ENCODE assay signal across 8 cellular contexts in the genomic region with DNA sequence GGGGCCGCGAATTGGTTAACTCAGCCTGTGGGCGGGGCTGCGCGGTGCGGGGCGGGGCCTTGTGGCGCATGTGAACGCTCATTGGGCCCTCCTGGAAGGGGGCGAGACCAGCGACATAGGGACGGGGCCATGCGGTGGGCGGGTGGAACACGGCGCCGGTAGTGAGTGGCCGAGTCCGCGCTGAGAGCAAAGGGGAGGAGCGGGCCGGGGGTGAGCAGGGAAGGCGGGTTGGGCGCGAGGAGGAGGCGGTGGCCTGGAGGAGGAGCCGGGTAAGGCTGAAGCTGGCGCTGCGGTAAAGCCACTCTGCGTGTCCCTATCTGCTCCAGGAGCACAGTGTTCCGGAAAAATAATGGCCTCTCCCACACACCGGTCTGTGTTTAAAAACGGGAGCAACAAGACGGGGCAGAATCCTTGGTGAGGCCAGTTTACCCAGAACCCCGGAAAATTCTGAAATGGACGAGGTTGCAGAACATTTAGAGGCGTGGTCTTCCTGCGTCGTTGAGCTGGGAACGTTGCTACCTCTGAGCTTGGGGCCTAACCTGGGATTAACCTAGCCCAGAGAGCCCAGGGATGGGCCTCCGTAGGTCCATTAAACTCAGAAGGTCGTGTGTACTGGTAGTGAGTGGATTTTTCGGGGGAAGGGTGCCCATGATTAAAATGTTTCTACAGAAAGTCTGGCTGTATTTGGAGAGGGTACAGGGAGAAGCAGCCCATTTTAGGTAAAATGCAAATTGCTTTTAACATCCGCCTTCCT. TPM values are rescaled to one million over a fixed set of nuclear protein-coding genes. Genes with fewer than 3 reads are reported as not detected.
DNase-seq lines count a peak whose midpoint lies in the region; ATAC-seq and TF ChIP-seq lines count a peak whose summit lies in the region.

No MANE protein-coding gene starts in this region.

- CTCF ChIA-PET in activated CD4-positive, alpha-beta T cell treated with anti-CD3 and anti-CD28 coated beads, Interleukin-2, amount 10 ng/mL, durations not matched to agents 7 days and 5 days (lab: Charles Lee) = interaction anchor here (0.6 kb wide), 3 partner anchors 15 to 604 kb away, joined by 3 to 5 read pairs (median 3); no protein-coding TSS in a partner anchor

- H3K27ac ChIP-seq in left lung = peak overlapping the region; percentile 93 to 94

- H3K36me3 Mint-ChIP-seq in activated CD4-positive, alpha-beta T cell treated with anti-CD3 and anti-CD28 coated beads, Interleukin-2, amount 10 ng/mL, durations not matched to agents 7 days and 5 days (ENCODE audit: low read depth) = peaks cover 3% of the 10 kb centered on the region

- peaks cover 13 to 31% of the 10 kb centered on the region in 2 donors for H3K4me1 ChIP-seq in left lung

- peaks cover 34% of the 10 kb centered on the region for H3K4me1 Mint-ChIP-seq in activated CD4-positive, alpha-beta T cell treated with anti-CD3 and anti-CD28 coated beads, Interleukin-2, amount 10 ng/mL, durations not matched to agents 7 days and 5 days

- H3K27ac Mint-ChIP-seq in activated CD4-positive, alpha-beta T cell treated with anti-CD3 and anti-CD28 coated beads, Interleukin-2, amount 10 ng/mL, durations not matched to agents 7 days and 5 days = peak overlapping the region; percentile 96

- DNase-seq in C1 segment of cervical spinal cord (lab: John Stamatoyannopoulos, UW) = peak; percentile 95 to 100 (median 99)
- peak; percentile 83 for DNase-seq in NCI-H526 treated with DMSO at 0.1 percent for 48 hours (lab: John Stamatoyannopoulos, UW)
- peak; percentile 100 for DNase-seq in activated CD4-positive, alpha-beta T cell treated with anti-CD3 and anti-CD28 coated beads, Interleukin-2, amount 10 ng/mL, durations not matched to agents 7 days and 5 days
- DNase-seq in cortex of kidney (lab: John Stamatoyannopoulos, UW) = peak; percentile 76
- peak; percentile 100 for DNase-seq in left lung
- DNase-seq in stimulated activated CD4-positive, alpha-beta T cell treated with anti-CD3 and anti-CD28 coated beads, Interleukin-2, amount 100 ng/mL, for 4 hours (ENCODE audit: low read depth) = peak; percentile 100

- H3K36me3 ChIP-seq in left lung = no peaks in the 10 kb centered on the region

- POLR2A ChIA-PET in activated CD4-positive, alpha-beta T cell treated with anti-CD3 and anti-CD28 coated beads, Interleukin-2, amount 10 ng/mL, durations not matched to agents 7 days and 5 days (lab: Charles Lee) = interaction anchor here (0.5 kb wide), 1 partner anchor 369 kb away, joined by 4 read pairs; no protein-coding TSS in a partner anchor

- H3K4me3 Mint-ChIP-seq in activated CD4-positive, alpha-beta T cell treated with anti-CD3 and anti-CD28 coated beads, Interleukin-2, amount 10 ng/mL, durations not matched to agents 7 days and 5 days = peak overlapping the region; percentile 86

- peak overlapping the region; percentile 35 to 59 for H3K4me3 ChIP-seq in left lung

- no peak for TF ChIP-seq CTCF in left lung (IDR thresholded peaks at IDR 0.05)

- H3K27me3 Mint-ChIP-seq in activated CD4-positive, alpha-beta T cell treated with anti-CD3 and anti-CD28 coated beads, Interleukin-2, amount 10 ng/mL, durations not matched to agents 7 days and 5 days = peaks cover 2% of the 10 kb centered on the region

- intact Hi-C loops in left lung (cut with DNase I) = no loop called here

- H3K9me3 Mint-ChIP-seq in activated CD4-positive, alpha-beta T cell treated with anti-CD3 and anti-CD28 coated beads, Interleukin-2, amount 10 ng/mL, durations not matched to agents 7 days and 5 days = no peaks in the 10 kb centered on the region

- no peaks in the 10 kb centered on the region for H3K9me3 ChIP-seq in left lung

- no peaks in the 10 kb centered on the region for H3K27me3 ChIP-seq in left lung

- ATAC-seq in GM19351 (IDR thresholded peaks at IDR 0.05; ENCODE audit: unreplicated experiment) = peak; percentile 93
- ATAC-seq in HG03520 (IDR thresholded peaks at IDR 0.05; ENCODE audit: unreplicated experiment) = peak; percentile 95
- ATAC-seq in left lung = peak; percentile 96

RNA-seq across cellular contexts. Expression of a gene that starts 0.5 kb away (rescaled TPM):
- 10 to 100 TPM; 12.2 to 13.9 TPM for total RNA-seq in activated CD4-positive, alpha-beta T cell treated with anti-CD3 and anti-CD28 coated beads, Interleukin-2, amount 10 ng/mL, durations not matched to agents 7 days and 5 days
- 10 to 100 TPM; 30.2 to 40.9 TPM for total RNA-seq in left lung

RNA-seq across cellular contexts. Expression of a gene that starts 32.6 kb away (rescaled TPM):
- 10 to 100 TPM; 25.7 to 28.0 TPM for total RNA-seq in activated CD4-positive, alpha-beta T cell treated with anti-CD3 and anti-CD28 coated beads, Interleukin-2, amount 10 ng/mL, durations not matched to agents 7 days and 5 days
- total RNA-seq in left lung = 10 to 100 TPM; 26.6 to 32.0 TPM

RNA-seq across cellular contexts. Expression of a gene that starts 32.7 kb away (rescaled TPM):
- total RNA-seq in activated CD4-positive, alpha-beta T cell treated with anti-CD3 and anti-CD28 coated beads, Interleukin-2, amount 10 ng/mL, durations not matched to agents 7 days and 5 days = 1 to 10 TPM; 6.3 to 7.9 TPM
- 10 to 100 TPM; 11.4 to 11.7 TPM for total RNA-seq in left lung

Comparison
In these comparisons a context has a peak if more than half of its experiments do, and no peak if none do; other contexts are left out.
1. Peak in every context shown above with its lines: DNase-seq, ATAC-seq, H3K4me3 ChIP-seq and H3K27ac ChIP-seq.